Comparison of ENCODE assay signal across 1 cellular context in the genomic region with DNA sequence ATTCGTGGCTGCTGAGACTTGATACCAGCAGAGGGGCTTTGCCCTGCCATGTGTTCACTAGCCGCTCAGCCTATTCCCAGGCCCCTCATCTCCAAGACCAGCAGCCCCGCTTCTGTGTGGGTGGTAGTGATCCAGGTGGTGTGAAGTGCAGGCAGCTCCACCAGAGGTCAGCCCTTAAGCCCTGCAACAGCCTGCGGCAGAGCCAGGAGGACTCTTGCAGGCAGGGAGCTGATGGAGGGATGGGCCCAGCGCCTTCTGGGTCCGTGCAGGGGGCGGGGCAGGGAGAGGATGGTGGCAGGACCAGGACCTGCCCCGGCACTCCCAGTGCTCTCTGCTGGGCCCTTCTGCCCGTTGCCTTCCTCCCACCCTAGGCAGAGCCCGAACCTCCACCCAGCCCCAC.
TF ChIP-seq lines count a peak whose summit lies in the region.

No MANE protein-coding gene starts in this region.

TF ChIP-seq in HCT116, 20 proteins besides CTCF, POLR2A, EP300 and RAD21 (continued from another document):
- TF ChIP-seq, protein P1, sequence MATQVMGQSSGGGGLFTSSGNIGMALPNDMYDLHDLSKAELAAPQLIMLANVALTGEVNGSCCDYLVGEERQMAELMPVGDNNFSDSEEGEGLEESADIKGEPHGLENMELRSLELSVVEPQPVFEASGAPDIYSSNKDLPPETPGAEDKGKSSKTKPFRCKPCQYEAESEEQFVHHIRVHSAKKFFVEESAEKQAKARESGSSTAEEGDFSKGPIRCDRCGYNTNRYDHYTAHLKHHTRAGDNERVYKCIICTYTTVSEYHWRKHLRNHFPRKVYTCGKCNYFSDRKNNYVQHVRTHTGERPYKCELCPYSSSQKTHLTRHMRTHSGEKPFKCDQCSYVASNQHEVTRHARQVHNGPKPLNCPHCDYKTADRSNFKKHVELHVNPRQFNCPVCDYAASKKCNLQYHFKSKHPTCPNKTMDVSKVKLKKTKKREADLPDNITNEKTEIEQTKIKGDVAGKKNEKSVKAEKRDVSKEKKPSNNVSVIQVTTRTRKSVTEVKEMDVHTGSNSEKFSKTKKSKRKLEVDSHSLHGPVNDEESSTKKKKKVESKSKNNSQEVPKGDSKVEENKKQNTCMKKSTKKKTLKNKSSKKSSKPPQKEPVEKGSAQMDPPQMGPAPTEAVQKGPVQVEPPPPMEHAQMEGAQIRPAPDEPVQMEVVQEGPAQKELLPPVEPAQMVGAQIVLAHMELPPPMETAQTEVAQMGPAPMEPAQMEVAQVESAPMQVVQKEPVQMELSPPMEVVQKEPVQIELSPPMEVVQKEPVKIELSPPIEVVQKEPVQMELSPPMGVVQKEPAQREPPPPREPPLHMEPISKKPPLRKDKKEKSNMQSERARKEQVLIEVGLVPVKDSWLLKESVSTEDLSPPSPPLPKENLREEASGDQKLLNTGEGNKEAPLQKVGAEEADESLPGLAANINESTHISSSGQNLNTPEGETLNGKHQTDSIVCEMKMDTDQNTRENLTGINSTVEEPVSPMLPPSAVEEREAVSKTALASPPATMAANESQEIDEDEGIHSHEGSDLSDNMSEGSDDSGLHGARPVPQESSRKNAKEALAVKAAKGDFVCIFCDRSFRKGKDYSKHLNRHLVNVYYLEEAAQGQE (IDR thresholded peaks at IDR 0.05; ENCODE audit: low read depth) = no peak
- TF ChIP-seq FOSL1 (IDR thresholded peaks at IDR 0.05; ENCODE audit: low read depth) = no peak
- TF ChIP-seq SRF (IDR thresholded peaks at IDR 0.05; ENCODE audit: low read depth) = no peak
- no peak for TF ChIP-seq ZNF274 (IDR thresholded peaks at IDR 0.05; ENCODE audit: low read depth, low read length)
- no peak for TF ChIP-seq ZFX (IDR thresholded peaks at IDR 0.05)
- TF ChIP-seq EZH2 (IDR thresholded peaks at IDR 0.05) = no peak
- no peak for TF ChIP-seq ELF1 (IDR thresholded peaks at IDR 0.05; ENCODE audit: borderline replicate concordance, low read depth)
- TF ChIP-seq TCF7L2 (IDR thresholded peaks at IDR 0.05; ENCODE audit: borderline replicate concordance, extremely low read depth, insufficient read depth, insufficient read length) = no peak
- TF ChIP-seq SP1 (IDR thresholded peaks at IDR 0.05; ENCODE audit: low read depth) = no peak
- TF ChIP-seq CEBPB (IDR thresholded peaks at IDR 0.05; ENCODE audit: low read depth) = no peak
